Comparison of ENCODE assay signal across 1 cellular context in the genomic region with DNA sequence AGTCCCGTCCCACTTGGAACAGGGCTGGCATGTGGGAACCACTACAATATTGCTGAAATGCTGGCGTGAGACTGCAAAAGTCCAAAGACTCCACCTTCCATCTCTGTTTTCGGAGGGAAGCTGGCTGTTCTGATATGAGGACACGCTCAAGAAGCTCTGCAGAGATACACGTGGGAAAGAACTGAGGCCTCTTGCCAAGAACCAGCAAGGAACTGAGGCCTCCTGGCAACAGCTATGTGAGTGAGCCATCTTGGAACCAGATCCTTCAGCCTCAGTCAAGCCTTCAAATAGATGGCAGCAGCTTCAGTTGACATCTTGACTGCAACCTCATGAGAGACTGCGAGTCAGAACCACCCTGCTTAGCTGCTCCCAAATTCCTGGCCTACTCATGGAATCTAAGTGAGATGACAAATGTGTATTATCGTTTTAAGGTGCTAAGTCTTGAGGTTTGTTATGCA.
A peak's percentile ranks its signal among the peaks of the same experiment; 100 is the strongest.
TF ChIP-seq lines count a peak whose summit lies in the region.

No MANE protein-coding gene starts in this region.

TF ChIP-seq in K562, 482 proteins besides CTCF, POLR2A, EP300 and RAD21 (continued from another document and continues in another):
- TF ChIP-seq ARID4B (CRISPR knock-in tag; IDR thresholded peaks at IDR 0.05) (0 out of 2 replicates have a peak, but pooled peaks have one; percentile 38), POLR3G (IDR thresholded peaks at IDR 0.05; ENCODE audit: extremely low read depth, insufficient read length, insufficient replicate concordance) (no peak), ZBTB7A (IDR thresholded peaks at IDR 0.05; ENCODE audit: borderline replicate concordance, control insufficient read depth, low read depth, low read length) (no peak), ZNF311 (CRISPR knock-in tag; IDR thresholded peaks at IDR 0.05) (no peak), MEF2D (tag; conservative IDR thresholded peaks at IDR 0.05; ENCODE audit: low read depth) (peak; percentile 83), STAT6 (CRISPR knock-in tag; IDR thresholded peaks at IDR 0.05) (no peak), BRD4 (IDR thresholded peaks at IDR 0.05) (no peak), ZFP1 (CRISPR knock-in tag; IDR thresholded peaks at IDR 0.05) (no peak), LCOR (CRISPR knock-in tag; IDR thresholded peaks at IDR 0.05) (no peak), FOXK1 (CRISPR knock-in tag; IDR thresholded peaks at IDR 0.05; ENCODE audit: borderline replicate concordance) (no peak), ZNF316 (IDR thresholded peaks at IDR 0.05) (0 out of 2 replicates have a peak, but pooled peaks have one; percentile 32), BCL6 (CRISPR knock-in tag; IDR thresholded peaks at IDR 0.05) (no peak), HNRNPK (IDR thresholded peaks at IDR 0.05; ENCODE audit: low read depth, low read length, poor library complexity, severe bottlenecking) (no peak), PHB (CRISPR knock-in tag; IDR thresholded peaks at IDR 0.05) (no peak), ZBTB1 (CRISPR knock-in tag; IDR thresholded peaks at IDR 0.05; ENCODE audit: borderline replicate concordance, low read depth) (no peak), TEAD4 (IDR thresholded peaks at IDR 0.05; ENCODE audit: low read length) (peak; percentile 65), TEAD4 (CRISPR knock-in tag; IDR thresholded peaks at IDR 0.05; ENCODE audit: borderline replicate concordance) (no peak), CTCFL (IDR thresholded peaks at IDR 0.05; ENCODE audit: borderline replicate concordance, insufficient read depth, low read depth, low read length, poor library complexity, severe bottlenecking) (no peak), BCOR (IDR thresholded peaks at IDR 0.05) (no peak), GABPB2 (CRISPR knock-in tag; conservative IDR thresholded peaks at IDR 0.05) (no peak), RAD51 (IDR thresholded peaks at IDR 0.05; ENCODE audit: borderline replicate concordance, low read depth) (no peak), ZNF280A (IDR thresholded peaks at IDR 0.05; ENCODE audit: low read depth, partially characterized antibody) (no peak)
- TF ChIP-seq, protein P1, sequence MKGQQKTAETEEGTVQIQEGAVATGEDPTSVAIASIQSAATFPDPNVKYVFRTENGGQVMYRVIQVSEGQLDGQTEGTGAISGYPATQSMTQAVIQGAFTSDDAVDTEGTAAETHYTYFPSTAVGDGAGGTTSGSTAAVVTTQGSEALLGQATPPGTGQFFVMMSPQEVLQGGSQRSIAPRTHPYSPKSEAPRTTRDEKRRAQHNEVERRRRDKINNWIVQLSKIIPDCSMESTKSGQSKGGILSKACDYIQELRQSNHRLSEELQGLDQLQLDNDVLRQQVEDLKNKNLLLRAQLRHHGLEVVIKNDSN (CRISPR knock-in tag; IDR thresholded peaks at IDR 0.05) = no peak; the same call in 1 of the 2 replicates
- TF ChIP-seq, protein P2, sequence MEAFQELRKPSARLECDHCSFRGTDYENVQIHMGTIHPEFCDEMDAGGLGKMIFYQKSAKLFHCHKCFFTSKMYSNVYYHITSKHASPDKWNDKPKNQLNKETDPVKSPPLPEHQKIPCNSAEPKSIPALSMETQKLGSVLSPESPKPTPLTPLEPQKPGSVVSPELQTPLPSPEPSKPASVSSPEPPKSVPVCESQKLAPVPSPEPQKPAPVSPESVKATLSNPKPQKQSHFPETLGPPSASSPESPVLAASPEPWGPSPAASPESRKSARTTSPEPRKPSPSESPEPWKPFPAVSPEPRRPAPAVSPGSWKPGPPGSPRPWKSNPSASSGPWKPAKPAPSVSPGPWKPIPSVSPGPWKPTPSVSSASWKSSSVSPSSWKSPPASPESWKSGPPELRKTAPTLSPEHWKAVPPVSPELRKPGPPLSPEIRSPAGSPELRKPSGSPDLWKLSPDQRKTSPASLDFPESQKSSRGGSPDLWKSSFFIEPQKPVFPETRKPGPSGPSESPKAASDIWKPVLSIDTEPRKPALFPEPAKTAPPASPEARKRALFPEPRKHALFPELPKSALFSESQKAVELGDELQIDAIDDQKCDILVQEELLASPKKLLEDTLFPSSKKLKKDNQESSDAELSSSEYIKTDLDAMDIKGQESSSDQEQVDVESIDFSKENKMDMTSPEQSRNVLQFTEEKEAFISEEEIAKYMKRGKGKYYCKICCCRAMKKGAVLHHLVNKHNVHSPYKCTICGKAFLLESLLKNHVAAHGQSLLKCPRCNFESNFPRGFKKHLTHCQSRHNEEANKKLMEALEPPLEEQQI (IDR thresholded peaks at IDR 0.05) = 0 out of 2 replicates have a peak, but pooled peaks have one; percentile 39
- TF ChIP-seq, protein P3, sequence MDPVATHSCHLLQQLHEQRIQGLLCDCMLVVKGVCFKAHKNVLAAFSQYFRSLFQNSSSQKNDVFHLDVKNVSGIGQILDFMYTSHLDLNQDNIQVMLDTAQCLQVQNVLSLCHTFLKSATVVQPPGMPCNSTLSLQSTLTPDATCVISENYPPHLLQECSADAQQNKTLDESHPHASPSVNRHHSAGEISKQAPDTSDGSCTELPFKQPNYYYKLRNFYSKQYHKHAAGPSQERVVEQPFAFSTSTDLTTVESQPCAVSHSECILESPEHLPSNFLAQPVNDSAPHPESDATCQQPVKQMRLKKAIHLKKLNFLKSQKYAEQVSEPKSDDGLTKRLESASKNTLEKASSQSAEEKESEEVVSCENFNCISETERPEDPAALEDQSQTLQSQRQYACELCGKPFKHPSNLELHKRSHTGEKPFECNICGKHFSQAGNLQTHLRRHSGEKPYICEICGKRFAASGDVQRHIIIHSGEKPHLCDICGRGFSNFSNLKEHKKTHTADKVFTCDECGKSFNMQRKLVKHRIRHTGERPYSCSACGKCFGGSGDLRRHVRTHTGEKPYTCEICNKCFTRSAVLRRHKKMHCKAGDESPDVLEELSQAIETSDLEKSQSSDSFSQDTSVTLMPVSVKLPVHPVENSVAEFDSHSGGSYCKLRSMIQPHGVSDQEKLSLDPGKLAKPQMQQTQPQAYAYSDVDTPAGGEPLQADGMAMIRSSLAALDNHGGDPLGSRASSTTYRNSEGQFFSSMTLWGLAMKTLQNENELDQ (CRISPR knock-in tag; IDR thresholded peaks at IDR 0.05; ENCODE audit: borderline replicate concordance) = no peak
- TF ChIP-seq, protein P4, sequence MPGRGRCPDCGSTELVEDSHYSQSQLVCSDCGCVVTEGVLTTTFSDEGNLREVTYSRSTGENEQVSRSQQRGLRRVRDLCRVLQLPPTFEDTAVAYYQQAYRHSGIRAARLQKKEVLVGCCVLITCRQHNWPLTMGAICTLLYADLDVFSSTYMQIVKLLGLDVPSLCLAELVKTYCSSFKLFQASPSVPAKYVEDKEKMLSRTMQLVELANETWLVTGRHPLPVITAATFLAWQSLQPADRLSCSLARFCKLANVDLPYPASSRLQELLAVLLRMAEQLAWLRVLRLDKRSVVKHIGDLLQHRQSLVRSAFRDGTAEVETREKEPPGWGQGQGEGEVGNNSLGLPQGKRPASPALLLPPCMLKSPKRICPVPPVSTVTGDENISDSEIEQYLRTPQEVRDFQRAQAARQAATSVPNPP (IDR thresholded peaks at IDR 0.05; ENCODE audit: borderline replicate concordance, insufficient read depth, insufficient read length) = no peak
- TF ChIP-seq, protein P5, sequence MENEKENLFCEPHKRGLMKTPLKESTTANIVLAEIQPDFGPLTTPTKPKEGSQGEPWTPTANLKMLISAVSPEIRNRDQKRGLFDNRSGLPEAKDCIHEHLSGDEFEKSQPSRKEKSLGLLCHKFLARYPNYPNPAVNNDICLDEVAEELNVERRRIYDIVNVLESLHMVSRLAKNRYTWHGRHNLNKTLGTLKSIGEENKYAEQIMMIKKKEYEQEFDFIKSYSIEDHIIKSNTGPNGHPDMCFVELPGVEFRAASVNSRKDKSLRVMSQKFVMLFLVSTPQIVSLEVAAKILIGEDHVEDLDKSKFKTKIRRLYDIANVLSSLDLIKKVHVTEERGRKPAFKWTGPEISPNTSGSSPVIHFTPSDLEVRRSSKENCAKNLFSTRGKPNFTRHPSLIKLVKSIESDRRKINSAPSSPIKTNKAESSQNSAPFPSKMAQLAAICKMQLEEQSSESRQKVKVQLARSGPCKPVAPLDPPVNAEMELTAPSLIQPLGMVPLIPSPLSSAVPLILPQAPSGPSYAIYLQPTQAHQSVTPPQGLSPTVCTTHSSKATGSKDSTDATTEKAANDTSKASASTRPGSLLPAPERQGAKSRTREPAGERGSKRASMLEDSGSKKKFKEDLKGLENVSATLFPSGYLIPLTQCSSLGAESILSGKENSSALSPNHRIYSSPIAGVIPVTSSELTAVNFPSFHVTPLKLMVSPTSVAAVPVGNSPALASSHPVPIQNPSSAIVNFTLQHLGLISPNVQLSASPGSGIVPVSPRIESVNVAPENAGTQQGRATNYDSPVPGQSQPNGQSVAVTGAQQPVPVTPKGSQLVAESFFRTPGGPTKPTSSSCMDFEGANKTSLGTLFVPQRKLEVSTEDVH (IDR thresholded peaks at IDR 0.05; ENCODE audit: low read depth, partially characterized antibody) = no peak
